In genomic region chr4:150960079-150960478, GRCh38 we compare ENCODE assay signal across 11 cellular contexts. TPM values are rescaled to one million over a fixed set of nuclear protein-coding genes. Genes with fewer than 3 reads are reported as not detected.
A peak's percentile ranks its signal among the peaks of the same experiment; 100 is the strongest.
DNase-seq lines count a peak whose midpoint lies in the region; ATAC-seq and TF ChIP-seq lines count a peak whose summit lies in the region.
"Had no signal": no experiment of that assay in that cellular context is flagged by ENCODE, and none has a peak within 500 bp of the region (broad histone marks: within the 10 kb centered on the region; RNA-seq: fewer than 3 reads in every experiment).

No MANE protein-coding gene starts in this region.

- H3K27me3 ChIP-seq in OCI-LY3 (ENCODE audit: low read depth, low read length) (no peaks in the 10 kb centered on the region), esophagus muscularis mucosa (no peaks in the 10 kb centered on the region)
- H3K27me3 ChIP-seq: BLaER1 treated with 17β-estradiol and CSF1 and Interleukin-3, amounts not matched to agents 10 nM and 100 nM had no signal

- no peaks in the 10 kb centered on the region for H3K27me3 Mint-ChIP-seq in activated T-helper 2 cell treated with anti-CD3 and anti-CD28 coated beads, Interferon-gamma antibody, Interleukin-2, Interleukin-4, amounts not matched to agents 10 μg/mL and 5 μg/mL and 100 μg/mL, durations not matched to agents 14 hours and 24 hours and 36 hours (ENCODE audit: low read depth)
- H3K27me3 Mint-ChIP-seq: T-cell had no signal

- no peak overlapping the region for H3K27ac Mint-ChIP-seq in activated T-helper 2 cell treated with anti-CD3 and anti-CD28 coated beads, Interferon-gamma antibody, Interleukin-2, Interleukin-4, amounts not matched to agents 10 μg/mL and 5 μg/mL and 100 μg/mL, durations not matched to agents 14 hours and 24 hours and 36 hours
- H3K27ac Mint-ChIP-seq: T-cell had no signal

- H3K36me3 ChIP-seq in OCI-LY3 (replicated peaks; ENCODE audit: low read depth, low read length): peaks cover 20% of the 10 kb centered on the region
- no peaks in the 10 kb centered on the region for H3K36me3 ChIP-seq in esophagus muscularis mucosa

- WGBS in esophagus muscularis mucosa: 62% methylated on average over 2 of the region's 2 CpGs

- H3K4me2 ChIP-seq in OCI-LY3 (ENCODE audit: low read length): no peak overlapping the region
- H3K4me2 ChIP-seq: BLaER1 treated with 17β-estradiol and CSF1 and Interleukin-3, amounts not matched to agents 10 nM and 100 nM had no signal

- TF ChIP-seq CTCF in OCI-LY3 (IDR thresholded peaks at IDR 0.05; ENCODE audit: low read depth, low read length): peak; percentile 63
- TF ChIP-seq CTCF in esophagus muscularis mucosa (IDR thresholded peaks at IDR 0.05): peak in 2 of 3 experiments; percentile 26 to 48

- intact Hi-C loops in esophagus muscularis mucosa (cut with DNase I): no loop called here
- intact Hi-C loops in activated T-helper 2 cell treated with anti-CD3 and anti-CD28 coated beads, Interferon-gamma antibody, Interleukin-2, Interleukin-4, amounts not matched to agents 10 μg/mL and 5 μg/mL and 100 μg/mL, durations not matched to agents 14 hours and 24 hours and 36 hours (cut with micrococcal nuclease): no loop called here

- no peak for TF ChIP-seq POLR2A in esophagus muscularis mucosa (IDR thresholded peaks at IDR 0.05; ENCODE audit: low read depth)

- no peaks in the 10 kb centered on the region; the same call in 1 of the 2 replicates for H3K79me2 ChIP-seq in OCI-LY3 (ENCODE audit: low read length)

- TF ChIP-seq EP300 in esophagus muscularis mucosa (IDR thresholded peaks at IDR 0.05): no peak

- H3K9me3 ChIP-seq in OCI-LY3 (ENCODE audit: insufficient read depth, low read length) (peaks cover 25% of the 10 kb centered on the region), esophagus muscularis mucosa (no peaks in the 10 kb centered on the region)

- peaks cover 39% of the 10 kb centered on the region for H3K9me3 Mint-ChIP-seq in activated T-helper 2 cell treated with anti-CD3 and anti-CD28 coated beads, Interferon-gamma antibody, Interleukin-2, Interleukin-4, amounts not matched to agents 10 μg/mL and 5 μg/mL and 100 μg/mL, durations not matched to agents 14 hours and 24 hours and 36 hours

- no peak overlapping the region for H3K27ac ChIP-seq in OCI-LY3 (ENCODE audit: low read length)
- no peak overlapping the region for H3K27ac ChIP-seq in esophagus muscularis mucosa (replicated peaks in 1 of 4)
- H3K27ac ChIP-seq: BLaER1 treated with 17β-estradiol and CSF1 and Interleukin-3, amounts not matched to agents 10 nM and 100 nM had no signal

- no peak for ATAC-seq in GM21576 (IDR thresholded peaks at IDR 0.05; ENCODE audit: unreplicated experiment)
- no peak for ATAC-seq in HG03095 (IDR thresholded peaks at IDR 0.05; ENCODE audit: unreplicated experiment)

- no peak overlapping the region for H3K9ac ChIP-seq in OCI-LY3 (ENCODE audit: low read length)
- H3K9ac ChIP-seq: BLaER1 treated with 17β-estradiol and CSF1 and Interleukin-3, amounts not matched to agents 10 nM and 100 nM had no signal

- H4K20me1 ChIP-seq in OCI-LY3 (ENCODE audit: insufficient read depth, low read length): peaks cover 4% of the 10 kb centered on the region; the same call in 1 of the 2 replicates
- H4K20me1 ChIP-seq: BLaER1 treated with 17β-estradiol and CSF1 and Interleukin-3, amounts not matched to agents 10 nM and 100 nM had no signal

- DNase-seq in NCI-H2029 (lab: John Stamatoyannopoulos, UW) (peak; percentile 21), NCI-H2029 treated with DMSO at 0.1 percent for 48 hours (lab: John Stamatoyannopoulos, UW) (no peak), esophagus muscularis mucosa (ENCODE audit: extremely low spot score) (no peak), renal cortical epithelial cell (ENCODE audit: low read depth) (peak; percentile 55)
- no peak for DNase-seq in activated T-helper 2 cell treated with anti-CD3 and anti-CD28 coated beads, Interferon-gamma antibody, Interleukin-2, Interleukin-4, amounts not matched to agents 10 μg/mL and 5 μg/mL and 100 μg/mL, durations not matched to agents 14 hours and 24 hours and 36 hours (ENCODE audit: low spot score)
- DNase-seq: central memory CD4-positive, alpha-beta T cell had no signal

- H3K4me1 ChIP-seq in OCI-LY3 (ENCODE audit: low read length) (peaks cover 10% of the 10 kb centered on the region), esophagus muscularis mucosa (peaks cover 0 to 7% (median 3%) of the 10 kb centered on the region in 4 donors)
- H3K4me1 ChIP-seq: BLaER1 treated with 17β-estradiol and CSF1 and Interleukin-3, amounts not matched to agents 10 nM and 100 nM had no signal

- no peak overlapping the region for H3K4me3 ChIP-seq in OCI-LY3 (ENCODE audit: low read length)
- no peak overlapping the region for H3K4me3 ChIP-seq in esophagus muscularis mucosa
- H3K4me3 ChIP-seq: BLaER1 treated with 17β-estradiol and CSF1 and Interleukin-3, amounts not matched to agents 10 nM and 100 nM had no signal

- H3K4me1 Mint-ChIP-seq in activated T-helper 2 cell treated with anti-CD3 and anti-CD28 coated beads, Interferon-gamma antibody, Interleukin-2, Interleukin-4, amounts not matched to agents 10 μg/mL and 5 μg/mL and 100 μg/mL, durations not matched to agents 14 hours and 24 hours and 36 hours (ENCODE audit: low read depth): peaks cover 14% of the 10 kb centered on the region

- peaks cover 41% of the 10 kb centered on the region for H3K36me3 Mint-ChIP-seq in activated T-helper 2 cell treated with anti-CD3 and anti-CD28 coated beads, Interferon-gamma antibody, Interleukin-2, Interleukin-4, amounts not matched to agents 10 μg/mL and 5 μg/mL and 100 μg/mL, durations not matched to agents 14 hours and 24 hours and 36 hours (ENCODE audit: low read depth)

- no peak overlapping the region for H3K4me3 Mint-ChIP-seq in activated T-helper 2 cell treated with anti-CD3 and anti-CD28 coated beads, Interferon-gamma antibody, Interleukin-2, Interleukin-4, amounts not matched to agents 10 μg/mL and 5 μg/mL and 100 μg/mL, durations not matched to agents 14 hours and 24 hours and 36 hours (ENCODE audit: low read depth)
- H3K4me3 Mint-ChIP-seq: T-cell had no signal

- no peak overlapping the region for H2AFZ ChIP-seq in OCI-LY3 (ENCODE audit: low read depth, low read length)

RNA-seq across cellular contexts. Expression of gene LRBA, which starts 55.0 kb away (rescaled TPM):
- 10 to 100 TPM; 13.3 to 21.2 (median 20.1) TPM for total RNA-seq in esophagus muscularis mucosa
- 93.1 and 119 TPM in 2 replicates for total RNA-seq in renal cortical epithelial cell
- 46.4 and 47.7 TPM in 2 replicates for total RNA-seq in activated T-helper 2 cell treated with anti-CD3 and anti-CD28 coated beads, Interferon-gamma antibody, Interleukin-2, Interleukin-4, amounts not matched to agents 10 μg/mL and 5 μg/mL and 100 μg/mL, durations not matched to agents 14 hours and 24 hours and 36 hours

Comparison
In these comparisons a context has a peak if more than half of its experiments do, and no peak if none do; other contexts are left out.
1. DNase-seq: peak in NCI-H2029 (single experiment) and renal cortical epithelial cell (single experiment); none in NCI-H2029 treated with DMSO at 0.1 percent for 48 hours (single experiment), esophagus muscularis mucosa (single experiment) and activated T-helper 2 cell treated with anti-CD3 and anti-CD28 coated beads, Interferon-gamma antibody, Interleukin-2, Interleukin-4, amounts not matched to agents 10 μg/mL and 5 μg/mL and 100 μg/mL, durations not matched to agents 14 hours and 24 hours and 36 hours (single experiment).